In genomic region chr7:95476072-95476845, GRCh38 we compare ENCODE assay signal across 1 cellular context.
TF ChIP-seq lines count a peak whose summit lies in the region.

No MANE protein-coding gene starts in this region.

TF ChIP-seq in HepG2, 621 proteins besides CTCF, POLR2A, EP300 and RAD21:
- TF ChIP-seq ZBTB7A (CRISPR knock-in tag; IDR thresholded peaks at IDR 0.05): no peak
